2 cellular contexts compared by ENCODE assay signal in the genomic region with DNA sequence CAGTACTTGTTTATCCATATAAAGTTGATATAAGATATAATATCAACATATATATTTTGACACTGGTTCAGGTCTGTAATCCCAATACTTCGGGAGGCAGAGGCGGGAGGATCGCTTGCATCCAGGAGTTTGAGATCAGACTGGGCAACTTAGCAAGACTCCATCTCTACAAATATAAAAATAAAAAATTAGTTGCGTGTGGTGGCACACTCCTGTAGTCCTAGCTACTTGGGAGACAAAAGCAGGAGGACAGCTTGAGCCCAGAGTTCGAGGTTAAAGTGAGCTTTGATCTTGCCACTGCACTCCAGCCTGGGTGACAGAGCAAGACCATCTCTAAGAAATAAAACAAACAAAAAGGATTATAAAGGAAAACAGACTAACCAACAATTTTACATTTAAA.
TF ChIP-seq lines count a peak whose summit lies in the region.

No MANE protein-coding gene starts in this region.

TF ChIP-seq in HepG2, 621 proteins besides CTCF, POLR2A, EP300 and RAD21:
- TF ChIP-seq ZNF121 (CRISPR knock-in tag; IDR thresholded peaks at IDR 0.05) (peak; percentile 86), ZNF460 (CRISPR knock-in tag; IDR thresholded peaks at IDR 0.05; ENCODE audit: borderline replicate concordance) (peak; percentile 33; the same call in 1 of the 2 replicates), ZNF7 (CRISPR knock-in tag; IDR thresholded peaks at IDR 0.05) (peak; percentile 68), SMAD9 (CRISPR knock-in tag; IDR thresholded peaks at IDR 0.05) (no peak), HNF4A (CRISPR knock-in tag; IDR thresholded peaks at IDR 0.05) (peak; percentile 26; the same call in 1 of the 2 replicates), BCL6 (CRISPR knock-in tag; IDR thresholded peaks at IDR 0.05) (peak; percentile 41; the same call in 1 of the 2 replicates), TP53 (CRISPR knock-in tag; conservative IDR thresholded peaks at IDR 0.05) (no peak), ZNF652 (CRISPR knock-in tag; IDR thresholded peaks at IDR 0.05; ENCODE audit: borderline replicate concordance, low read depth) (no peak)
- TF ChIP-seq, protein P1, sequence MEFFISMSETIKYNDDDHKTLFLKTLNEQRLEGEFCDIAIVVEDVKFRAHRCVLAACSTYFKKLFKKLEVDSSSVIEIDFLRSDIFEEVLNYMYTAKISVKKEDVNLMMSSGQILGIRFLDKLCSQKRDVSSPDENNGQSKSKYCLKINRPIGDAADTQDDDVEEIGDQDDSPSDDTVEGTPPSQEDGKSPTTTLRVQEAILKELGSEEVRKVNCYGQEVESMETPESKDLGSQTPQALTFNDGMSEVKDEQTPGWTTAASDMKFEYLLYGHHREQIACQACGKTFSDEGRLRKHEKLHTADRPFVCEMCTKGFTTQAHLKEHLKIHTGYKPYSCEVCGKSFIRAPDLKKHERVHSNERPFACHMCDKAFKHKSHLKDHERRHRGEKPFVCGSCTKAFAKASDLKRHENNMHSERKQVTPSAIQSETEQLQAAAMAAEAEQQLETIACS (CRISPR knock-in tag; IDR thresholded peaks at IDR 0.05) = no peak

TF ChIP-seq in HEK293, 187 proteins besides CTCF, POLR2A, EP300 and RAD21:
- TF ChIP-seq ZNF121 (tag by site-specific recombination; IDR thresholded peaks at IDR 0.05) = peak; percentile 37; the same call in 1 of the 2 replicates
- TF ChIP-seq PATZ1 (tag by site-specific recombination; IDR thresholded peaks at IDR 0.05) = no peak
